7 cellular contexts compared by ENCODE assay signal in the genomic region with DNA sequence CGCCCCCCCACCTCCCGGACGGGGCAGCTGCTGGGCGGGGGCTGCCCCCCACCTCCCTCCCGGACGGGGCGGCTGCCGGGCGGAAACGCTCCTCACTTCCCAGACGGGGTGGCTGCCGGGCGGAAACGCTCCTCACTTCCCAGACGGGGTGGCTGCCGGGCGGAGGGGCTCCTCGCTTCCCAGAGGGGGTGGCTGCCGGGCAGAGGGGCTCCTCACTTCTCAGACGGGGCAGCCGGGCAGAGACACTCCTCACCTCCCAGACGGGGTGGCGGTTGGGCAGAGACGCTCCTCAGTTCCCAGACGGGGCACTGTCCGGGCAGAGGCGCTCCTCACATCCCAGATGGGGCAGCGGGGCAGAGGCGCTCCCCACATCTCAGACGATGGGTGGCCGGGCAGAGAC. TPM values are rescaled to one million over a fixed set of nuclear protein-coding genes. Genes with fewer than 3 reads are reported as not detected.
"Had no signal": no experiment of that assay in that cellular context is flagged by ENCODE, and none has a peak within 500 bp of the region (broad histone marks: within the 10 kb centered on the region; RNA-seq: fewer than 3 reads in every experiment).

No MANE protein-coding gene starts in this region.

RNA-seq across cellular contexts. Expression of a gene that starts 24.9 kb away (rescaled TPM):
- total RNA-seq: OCI-LY7, PC-3, Peyer's patch, Right ventricle myocardium inferior, Right ventricle myocardium superior, RPMI7951, SK-MEL-5 had no signal
